In the genomic region with DNA sequence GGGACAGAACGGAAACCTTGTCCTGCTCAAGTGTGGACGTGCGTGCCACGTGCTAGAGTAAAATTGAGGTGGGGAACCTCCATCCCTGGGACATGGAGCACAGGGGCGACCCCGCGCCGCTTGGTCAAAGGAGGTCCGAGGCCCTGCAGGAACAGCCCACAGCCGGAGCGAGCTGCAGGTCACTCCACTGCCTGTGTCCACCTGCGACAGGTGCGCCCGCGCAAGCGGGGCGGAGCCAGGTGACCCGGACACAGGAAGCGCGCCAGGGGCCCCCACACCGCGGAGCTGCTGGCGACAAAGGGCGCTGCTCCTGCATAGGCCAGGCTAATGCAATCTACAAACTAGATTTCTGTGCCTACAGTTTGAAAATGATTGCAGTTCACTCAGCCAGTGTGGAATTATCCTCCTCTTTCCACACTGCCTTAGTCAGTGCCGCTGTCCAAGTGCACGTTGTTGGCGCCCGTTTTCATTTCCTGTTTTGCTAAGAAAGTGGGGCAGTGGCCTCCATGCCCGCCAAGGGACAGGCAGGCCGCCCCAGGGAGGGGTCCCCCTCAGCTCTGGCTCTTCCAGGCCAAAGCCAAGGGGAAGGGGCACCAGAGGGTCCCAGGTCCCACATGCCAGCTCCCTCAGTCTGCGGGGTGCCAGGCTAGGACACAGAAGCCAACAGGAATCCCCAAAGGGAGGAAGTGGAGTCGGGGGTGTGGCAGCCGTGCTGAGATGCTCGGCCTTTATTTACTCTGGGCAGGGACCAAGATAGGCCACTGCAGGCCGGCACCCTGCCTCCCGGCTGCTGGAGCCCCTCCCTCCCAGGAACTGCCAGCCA, we compare ENCODE assay signal across 8 cellular contexts. TPM values are rescaled to one million over a fixed set of nuclear protein-coding genes. Genes with fewer than 3 reads are reported as not detected.
A peak's percentile ranks its signal among the peaks of the same experiment; 100 is the strongest.
DNase-seq lines count a peak whose midpoint lies in the region; ATAC-seq and TF ChIP-seq lines count a peak whose summit lies in the region.

No MANE protein-coding gene starts in this region.

- H3K4me3 ChIP-seq in AG04450 (ENCODE audit: low read depth, low read length): no peak overlapping the region
- peak overlapping the region; percentile 24 for H3K4me3 ChIP-seq in mesendoderm (ENCODE audit: low read length)
- H3K4me3 ChIP-seq in transverse colon: peak overlapping the region in 3 of 4 donors; percentile 13 to 40 (median 28)

- DNase-seq in AG04450 (ENCODE audit: low read depth, low spot score) (no peak), HPDE6-E6E7 (ENCODE audit: extremely low spot score) (peak; percentile 67), SKM-1 treated with dmso at 0.1 percent for 144 hours (lab: John Stamatoyannopoulos, UW; ENCODE audit: unreplicated experiment) (peak; percentile 41), dermis blood vessel endothelial cell (peak; percentile 68), mesendoderm (peak; percentile 68), transverse colon (peak; percentile 86), mesenteric fat pad (ENCODE audit: low spot score) (no peak)

- H2BK5ac ChIP-seq in mesendoderm (ENCODE audit: low read length): peak overlapping the region; percentile 5

- H3K23ac ChIP-seq in mesendoderm (ENCODE audit: low read length): no peak overlapping the region

- H4K8ac ChIP-seq in mesendoderm (ENCODE audit: low read depth, low read length): no peak overlapping the region

- H3K4me2 ChIP-seq in mesendoderm (ENCODE audit: low read length): peak overlapping the region; percentile 87

- no peaks in the 10 kb centered on the region for H3K27me3 ChIP-seq in AG04450 (ENCODE audit: control insufficient read depth, insufficient read depth, low read length)
- H3K27me3 ChIP-seq in mesendoderm (ENCODE audit: insufficient read depth, low read length, poor library complexity): no peaks in the 10 kb centered on the region
- no peaks in the 10 kb centered on the region for H3K27me3 ChIP-seq in transverse colon

- peak; percentile 76 for TF ChIP-seq POLR2A in transverse colon (IDR thresholded peaks at IDR 0.05)

- no peak overlapping the region for H2BK15ac ChIP-seq in mesendoderm (replicated peaks; ENCODE audit: low read depth)

- no peaks in the 10 kb centered on the region; the same call in 1 of the 2 replicates for H3K9me3 ChIP-seq in AG04450 (ENCODE audit: control insufficient read depth, insufficient read depth, low read length)
- no peaks in the 10 kb centered on the region for H3K9me3 ChIP-seq in transverse colon

- no CpG with 5 or more reads among the region's 36 CpGs for WGBS in mesendoderm (ENCODE audit: extremely low coverage, insufficient coverage, low lambda C conversion rate)
- 2% methylated on average over 25 of the region's 36 CpGs; no CpG with 5 or more reads in 1 of the 2 donors for WGBS in transverse colon (ENCODE audit: low coverage in 1 of 2), 2 donors

- H3K36me3 ChIP-seq in mesendoderm (ENCODE audit: control insufficient read depth, insufficient read depth, low read length): peaks cover 10% of the 10 kb centered on the region
- peaks cover 0 to 22% (median 10%) of the 10 kb centered on the region in 4 donors for H3K36me3 ChIP-seq in transverse colon

- no peak overlapping the region for H4K5ac ChIP-seq in mesendoderm (ENCODE audit: low read length)

- no peak overlapping the region for H2BK120ac ChIP-seq in mesendoderm (ENCODE audit: low read depth, low read length)

- H3K18ac ChIP-seq in mesendoderm (ENCODE audit: low read length): no peak overlapping the region

- no peak overlapping the region for H3K4ac ChIP-seq in mesendoderm (ENCODE audit: low read depth, low read length)

- POLR2A ChIA-PET in AG04450 (lab: Yijun Ruan, JAX): interaction anchor here (0.6 kb wide), 1 partner anchor 32 kb away, joined by 7 read pairs; no protein-coding TSS in a partner anchor

- intact Hi-C loops in transverse colon (cut with DNase I; ENCODE audit: low total_unique reads): loop anchor here (5.0 kb wide), 1 partner anchor 125 kb away; no protein-coding TSS in a partner anchor

- H3K27ac ChIP-seq in AG04450 (ENCODE audit: low read depth, low read length) (peak overlapping the region; percentile 75), mesendoderm (ENCODE audit: low read depth, low read length) (peak overlapping the region; percentile 12), transverse colon (peak overlapping the region; percentile 91 to 97 (median 96))

- in situ Hi-C loops in transverse colon (cut with MboI; ENCODE audit: low pct_ligation_motif_present in 1 of 4, low pct_unique_long_range_greater_than_20kb in 1 of 4, low sequenced_read_pairs in 3 of 4): loop anchor here in 2 of 4 donors (10.0 kb wide), 1 partner anchor 122 kb away; no protein-coding TSS in a partner anchor

- CTCF ChIA-PET in AG04450 (lab: Charles Lee): interaction anchor here (0.9 kb wide), 1 partner anchor 122 kb away, joined by 3 read pairs; no protein-coding TSS in a partner anchor

- H2AK5ac ChIP-seq in mesendoderm (ENCODE audit: low read length): no peak overlapping the region

- H3K56ac ChIP-seq in mesendoderm (ENCODE audit: low read length): peak overlapping the region; percentile 85

- peak overlapping the region; percentile 69 for H3K9ac ChIP-seq in mesendoderm (ENCODE audit: low read length)

- no peak for TF ChIP-seq CTCF in AG04450 (IDR thresholded peaks at IDR 0.05; ENCODE audit: low read depth, low read length)
- no peak for TF ChIP-seq CTCF in transverse colon (IDR thresholded peaks at IDR 0.05)

- no peak for TF ChIP-seq EP300 in transverse colon (IDR thresholded peaks at IDR 0.05; ENCODE audit: low read depth)

- ATAC-seq in GM18498 (IDR thresholded peaks at IDR 0.05; ENCODE audit: unreplicated experiment): no peak

- H3K79me1 ChIP-seq in mesendoderm (ENCODE audit: low read length): no peaks in the 10 kb centered on the region

- peaks cover 2% of the 10 kb centered on the region for H3K4me1 ChIP-seq in mesendoderm (ENCODE audit: control insufficient read depth, low read depth, low read length)
- H3K4me1 ChIP-seq in transverse colon: peaks cover 43 to 57% (median 54%) of the 10 kb centered on the region in 4 donors

- H3K79me2 ChIP-seq in mesendoderm (ENCODE audit: control insufficient read depth, insufficient read depth, low read length): peaks cover 4% of the 10 kb centered on the region

RNA-seq across cellular contexts. Expression of a gene that starts 4.3 kb away (rescaled TPM):
- polyA plus RNA-seq in AG04450 (2011; rRNA removed): 37.8 and 39.8 TPM in 2 replicates
- 28.3 and 35.4 TPM in 2 replicates for polyA minus RNA-seq in AG04450 (2011; rRNA and poly(A)+ RNA removed)
- 44.6 and 52.1 TPM in 2 replicates for total RNA-seq in dermis blood vessel endothelial cell
- 30.6 TPM for polyA plus RNA-seq in mesendoderm (2013, experiment 1 of 2)
- 32.5 TPM for polyA plus RNA-seq in mesendoderm (2013, experiment 2 of 2)
- 100 to 1,000 TPM; 129 to 191 (median 152) TPM for total RNA-seq in transverse colon
- 165 TPM for total RNA-seq in mesenteric fat pad

RNA-seq across cellular contexts. Expression of a gene that starts 58.5 kb away (rescaled TPM):
- 6.0 and 10.6 TPM in 2 replicates for polyA plus RNA-seq in AG04450 (2011; rRNA removed)
- polyA minus RNA-seq in AG04450 (2011; rRNA and poly(A)+ RNA removed): 8.3 and 13.4 TPM in 2 replicates
- total RNA-seq in dermis blood vessel endothelial cell: 8.5 and 11.7 TPM in 2 replicates
- 23.7 TPM for polyA plus RNA-seq in mesendoderm (2013, experiment 1 of 2)
- 25.4 TPM for polyA plus RNA-seq in mesendoderm (2013, experiment 2 of 2)
- 100 to 1,000 TPM in 2 of 4 donors, 10 to 100 TPM in 2; 52.9 to 250 (median 161) TPM for total RNA-seq in transverse colon
- total RNA-seq in mesenteric fat pad: 45.5 TPM

Comparison
In these comparisons a context has a peak if more than half of its experiments do, and no peak if none do; other contexts are left out.
1. DNase-seq: peak in HPDE6-E6E7 (single experiment), SKM-1 treated with dmso at 0.1 percent for 144 hours (single experiment), dermis blood vessel endothelial cell (single experiment), mesendoderm (single experiment) and transverse colon (single experiment); none in AG04450 (single experiment) and mesenteric fat pad (single experiment).
2. H3K27ac ChIP-seq: peak in every context shown above with its lines; median percentile 96 in transverse colon; 75 in AG04450; 12 in mesendoderm.